ENCODE assay signal across 22 cellular contexts in the genomic region with DNA sequence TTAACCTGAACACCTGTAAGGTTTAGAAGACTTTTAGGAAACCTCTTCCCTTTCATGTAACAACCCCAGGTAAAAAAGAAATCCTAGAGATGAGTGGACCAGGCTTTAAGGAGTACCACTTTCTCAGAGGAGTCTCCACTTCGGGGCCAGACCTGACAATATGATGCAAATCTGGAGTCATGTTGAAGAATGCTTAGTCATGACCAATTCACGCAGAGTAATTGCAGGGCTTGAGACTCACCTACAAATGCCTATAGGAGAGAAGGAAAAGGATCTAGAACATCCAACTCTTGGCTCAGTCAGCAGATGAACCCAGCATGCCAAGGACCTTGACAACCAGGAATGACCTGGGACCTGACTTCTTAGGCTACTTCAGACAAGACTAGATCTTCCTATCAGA. TPM values are rescaled to one million over a fixed set of nuclear protein-coding genes. Genes with fewer than 3 reads are reported as not detected.
DNase-seq lines count a peak whose midpoint lies in the region; ATAC-seq, FAIRE-seq and TF ChIP-seq lines count a peak whose summit lies in the region.
"Had no signal": no experiment of that assay in that cellular context is flagged by ENCODE, and none has a peak within 500 bp of the region (broad histone marks: within the 10 kb centered on the region; RNA-seq: fewer than 3 reads in every experiment).

No MANE protein-coding gene starts in this region.

- H3K4me1 Mint-ChIP-seq in T-helper 1 cell treated with Interleukin-12 subunit alpha and Interleukin-12 subunit beta and Interleukin-4 antibody, amounts not matched to agents 30 μg/mL and 1 μg/mL, for 36 hours (ENCODE audit: low read depth), result peaks cover 32% of the 10 kb centered on the region
- peaks cover 22% of the 10 kb centered on the region for H3K4me1 Mint-ChIP-seq in stimulated activated naive CD8-positive, alpha-beta T cell treated with anti-CD3 and anti-CD28 coated beads, Interleukin-15, Interleukin-2, amounts not matched to agents 100 ng/mL and 50 ng/mL, for 24 hours (ENCODE audit: low read depth)
- H3K4me1 Mint-ChIP-seq in stimulated activated naive CD8-positive, alpha-beta T cell treated with anti-CD3 and anti-CD28 coated beads, Interleukin-15, amount 100 ng/mL, for 72 hours, result peaks cover 18% of the 10 kb centered on the region

- H3K4me3 ChIP-seq in K562, result no peak overlapping the region
- H3K4me3 ChIP-seq: GM23248 had no signal

- no peak overlapping the region for H3K4me2 ChIP-seq in K562 (ENCODE audit: insufficient read depth, low read length)

- H3K79me2 ChIP-seq in K562 (ENCODE audit: control insufficient read depth, insufficient read depth, low read length), result no peaks in the 10 kb centered on the region

- H3K4me1 ChIP-seq in K562 (replicated peaks in 1 of 2; ENCODE audit: control insufficient read depth in 2 of 2, insufficient read depth in 2 of 2, low read length in 2 of 2), result no peaks in the 10 kb centered on the region

- in situ Hi-C loops in K562 (cut with MboI), result no loop called here

- H2AFZ ChIP-seq in K562 (ENCODE audit: low read depth, low read length), result no peak overlapping the region
- H2AFZ ChIP-seq: GM23248 had no signal

- no peak for FAIRE-seq in K562 (lab: Jason Lieb, UNC)
- FAIRE-seq: HTR-8/SVneo had no signal

- H3K9me1 ChIP-seq in K562 (ENCODE audit: control insufficient read depth, insufficient read depth, low read length), result no peaks in the 10 kb centered on the region

- no peak for ATAC-seq in stimulated activated naive CD8-positive, alpha-beta T cell treated with anti-CD3 and anti-CD28 coated beads, Interleukin-15, amount 100 ng/mL, for 72 hours
- ATAC-seq in K562 (peak; percentile 72), GM21447 (IDR thresholded peaks at IDR 0.05; ENCODE audit: unreplicated experiment) (no peak)

- H3K9ac ChIP-seq in K562 (ENCODE audit: insufficient read depth in 1 of 2, low read depth in 2 of 2, low read length in 2 of 2), result no peak overlapping the region
- H3K9ac ChIP-seq: GM23248 had no signal

- no peak for TF ChIP-seq RAD21 in K562 (CRISPR knock-in tag; conservative IDR thresholded peaks at IDR 0.05 in 1 of 2, IDR thresholded peaks at IDR 0.05 in 1 of 2)

- TF ChIP-seq POLR2A in K562 (conservative IDR thresholded peaks at IDR 0.05), result no peak

- peaks cover 52% of the 10 kb centered on the region for H3K36me3 Mint-ChIP-seq in T-helper 1 cell treated with Interleukin-12 subunit alpha and Interleukin-12 subunit beta and Interleukin-4 antibody, amounts not matched to agents 30 μg/mL and 1 μg/mL, for 36 hours (ENCODE audit: low read depth)
- H3K36me3 Mint-ChIP-seq in stimulated activated naive CD8-positive, alpha-beta T cell treated with anti-CD3 and anti-CD28 coated beads, Interleukin-15, Interleukin-2, amounts not matched to agents 100 ng/mL and 50 ng/mL, for 24 hours (ENCODE audit: low read depth), result peaks cover 68% of the 10 kb centered on the region

- DNase-seq in T-helper 1 cell, result no peak
- no peak for DNase-seq in stimulated activated naive CD8-positive, alpha-beta T cell treated with anti-CD3 and anti-CD28 coated beads, Interleukin-15, amount 100 ng/mL, for 72 hours
- DNase-seq in K562 (ENCODE audit: extremely low read depth in 1 of 4, low spot score in 3 of 4), result no peak
- DNase-seq in Ammon's horn (ENCODE audit: low spot score), result no peak
- no peak for DNase-seq in posterior cingulate gyrus
- DNase-seq: CD8-positive, alpha-beta memory T cell; DMS79 treated with DMSO at 0.1 percent for 48 hours; GM23248; HCEC 1CT; NCI-H1436; NCI-H2029; NCI-H2171; NCI-H446 treated with DMSO at 0.1 percent for 48 hours; OCI-M1; RPMI8226 had no signal

- no peaks in the 10 kb centered on the region for H3K9me3 Mint-ChIP-seq in T-helper 1 cell treated with Interleukin-12 subunit alpha and Interleukin-12 subunit beta and Interleukin-4 antibody, amounts not matched to agents 30 μg/mL and 1 μg/mL, for 36 hours
- H3K9me3 Mint-ChIP-seq in stimulated activated naive CD8-positive, alpha-beta T cell treated with anti-CD3 and anti-CD28 coated beads, Interleukin-15, Interleukin-2, amounts not matched to agents 100 ng/mL and 50 ng/mL, for 24 hours, result no peaks in the 10 kb centered on the region
- no peaks in the 10 kb centered on the region for H3K9me3 Mint-ChIP-seq in stimulated activated naive CD8-positive, alpha-beta T cell treated with anti-CD3 and anti-CD28 coated beads, Interleukin-15, amount 100 ng/mL, for 72 hours
- H3K9me3 Mint-ChIP-seq: CD8-positive, alpha-beta memory T cell had no signal

- no peak for TF ChIP-seq CTCF in K562 (IDR thresholded peaks at IDR 0.05 in 2 of 3, conservative IDR thresholded peaks at IDR 0.05 in 1 of 3; ENCODE audit: insufficient read depth in 2 of 3, low read depth in 1 of 3, low read length in 3 of 3)

- intact Hi-C loops in K562 (cut with micrococcal nuclease), result no loop called here
- intact Hi-C loops in posterior cingulate gyrus (cut with DNase I), result no loop called here

- POLR2A ChIA-PET in K562 (lab: Yijun Ruan, JAX), result no interaction called here

- 36% methylated on average over 2 of the region's 2 CpGs for WGBS in K562 (ENCODE audit: insufficient coverage, low coverage, missing lambda C conversion rate)

- peaks cover 50% of the 10 kb centered on the region; the same call in 2 of the 3 replicates for H3K36me3 ChIP-seq in K562 (ENCODE audit: control insufficient read depth, insufficient read depth, low read length)

- no peaks in the 10 kb centered on the region for H3K9me3 ChIP-seq in K562 (replicated peaks; ENCODE audit: control insufficient read depth, insufficient read depth, low read depth, low read length)

- no peaks in the 10 kb centered on the region for H3K27me3 ChIP-seq in K562 (ENCODE audit: control insufficient read depth in 2 of 2, insufficient read depth in 2 of 2, low read length in 2 of 2)

- peak overlapping the region; percentile 9 for H3K27ac Mint-ChIP-seq in T-helper 1 cell treated with Interleukin-12 subunit alpha and Interleukin-12 subunit beta and Interleukin-4 antibody, amounts not matched to agents 30 μg/mL and 1 μg/mL, for 36 hours
- peak overlapping the region; percentile 41 for H3K27ac Mint-ChIP-seq in stimulated activated naive CD8-positive, alpha-beta T cell treated with anti-CD3 and anti-CD28 coated beads, Interleukin-15, Interleukin-2, amounts not matched to agents 100 ng/mL and 50 ng/mL, for 24 hours
- H3K27ac Mint-ChIP-seq in stimulated activated naive CD8-positive, alpha-beta T cell treated with anti-CD3 and anti-CD28 coated beads, Interleukin-15, amount 100 ng/mL, for 72 hours, result no peak overlapping the region

- BruUV-seq in K562 (replicated peaks; lab: Mats Ljungman, UMichigan), result no TSS peak

- H4K20me1 ChIP-seq in K562 (replicated peaks; ENCODE audit: control insufficient read depth, insufficient read depth, low read length), result no peaks in the 10 kb centered on the region

- TF ChIP-seq EP300 in K562 (IDR thresholded peaks at IDR 0.05; ENCODE audit: low read length), result no peak

- no peak overlapping the region for H3K4me3 Mint-ChIP-seq in T-helper 1 cell treated with Interleukin-12 subunit alpha and Interleukin-12 subunit beta and Interleukin-4 antibody, amounts not matched to agents 30 μg/mL and 1 μg/mL, for 36 hours
- H3K4me3 Mint-ChIP-seq in stimulated activated naive CD8-positive, alpha-beta T cell treated with anti-CD3 and anti-CD28 coated beads, Interleukin-15, Interleukin-2, amounts not matched to agents 100 ng/mL and 50 ng/mL, for 24 hours, result no peak overlapping the region
- no peak overlapping the region for H3K4me3 Mint-ChIP-seq in stimulated activated naive CD8-positive, alpha-beta T cell treated with anti-CD3 and anti-CD28 coated beads, Interleukin-15, amount 100 ng/mL, for 72 hours
- H3K4me3 Mint-ChIP-seq: CD8-positive, alpha-beta memory T cell had no signal

- CTCF ChIA-PET in K562 (lab: Yijun Ruan, JAX; ENCODE audit: low intra/inter-chr PET ratio), result no interaction called here

- no peak overlapping the region; the same call in 2 of the 3 replicates for H3K27ac ChIP-seq in K562 (ENCODE audit: extremely low read depth, low read depth, low read length)
- H3K27ac ChIP-seq: 22Rv1, GM23248, HL-60 had no signal

- no peaks in the 10 kb centered on the region for H3K27me3 Mint-ChIP-seq in T-helper 1 cell treated with Interleukin-12 subunit alpha and Interleukin-12 subunit beta and Interleukin-4 antibody, amounts not matched to agents 30 μg/mL and 1 μg/mL, for 36 hours (ENCODE audit: low read depth)
- no peaks in the 10 kb centered on the region for H3K27me3 Mint-ChIP-seq in stimulated activated naive CD8-positive, alpha-beta T cell treated with anti-CD3 and anti-CD28 coated beads, Interleukin-15, Interleukin-2, amounts not matched to agents 100 ng/mL and 50 ng/mL, for 24 hours
- H3K27me3 Mint-ChIP-seq in stimulated activated naive CD8-positive, alpha-beta T cell treated with anti-CD3 and anti-CD28 coated beads, Interleukin-15, amount 100 ng/mL, for 72 hours, result no peaks in the 10 kb centered on the region

RNA-seq across cellular contexts. Expression of a gene that starts 54.4 kb away (rescaled TPM):
- 0.58 and 0.69 TPM in 2 replicates for total RNA-seq in K562 (2011; cell fraction: chromatin; rRNA removed; ENCODE audit: low replicate concordance)
- 0.39 and 1.2 TPM in 2 replicates for total RNA-seq in K562 (2011; cell fraction: nucleolus; rRNA removed)
- total RNA-seq in K562 (2011; cell fraction: nucleoplasm; rRNA removed), result 0.31 and 0.37 TPM in 2 replicates
- 0.12 and 0.18 TPM in 2 replicates for total RNA-seq in K562 (2014; rRNA removed)
- total RNA-seq in K562 (2014; rRNA removed; fragmentation: Illumina TruSeq; extraction: Trizol), result 0.26 and 0.44 TPM in 2 replicates
- 0.36 and 0.45 TPM in 2 replicates for total RNA-seq in K562 (2015; rRNA removed; fragmentation: Illumina TruSeq; extraction: Trizol)
- total RNA-seq in K562 (2021), result 0.55 and 0.89 TPM in 2 replicates
- polyA plus RNA-seq in K562 (2011; rRNA removed), result 0.62 and 0.78 TPM in 2 replicates
- polyA plus RNA-seq in K562 (2011; cell fraction: cytosol; rRNA removed), result 0.50 and 0.61 TPM in 2 replicates
- polyA plus RNA-seq in K562 (2011; cell fraction: nucleus; rRNA removed), result 0.44 and 0.60 TPM in 2 replicates
- polyA plus RNA-seq in K562 (2012), result 0.12 and 0.18 TPM in 2 replicates
- 0.11 and 0.22 TPM in 2 replicates for polyA plus RNA-seq in K562 (2014; fragmentation: Illumina TruSeq; extraction: Trizol)
- polyA plus RNA-seq in K562 (2014; fragmentation: Nextera tagmentation; extraction: Ambion mirVana), result under 1 TPM; 0.11 to 0.34 TPM
- 0.01 and 0.17 TPM in 2 replicates for polyA plus RNA-seq in K562 (2014; rRNA removed)
- 1.2 and 1.5 TPM in 2 replicates for polyA minus RNA-seq in K562 (2011; rRNA and poly(A)+ RNA removed)
- polyA minus RNA-seq in K562 (2011; cell fraction: cytosol; rRNA and poly(A)+ RNA removed), result 0.95 and 1.4 TPM in 2 replicates
- 0.54 and 0.56 TPM in 2 replicates for polyA minus RNA-seq in K562 (2011; cell fraction: nucleus; rRNA and poly(A)+ RNA removed)
- total RNA-seq: G401 had no signal

Comparison
In these comparisons a context has a peak if more than half of its experiments do, and no peak if none do; other contexts are left out.
1. H3K27ac Mint-ChIP-seq: peak in T-helper 1 cell treated with Interleukin-12 subunit alpha and Interleukin-12 subunit beta and Interleukin-4 antibody, amounts not matched to agents 30 μg/mL and 1 μg/mL, for 36 hours (single experiment) and stimulated activated naive CD8-positive, alpha-beta T cell treated with anti-CD3 and anti-CD28 coated beads, Interleukin-15, Interleukin-2, amounts not matched to agents 100 ng/mL and 50 ng/mL, for 24 hours (single experiment); none in stimulated activated naive CD8-positive, alpha-beta T cell treated with anti-CD3 and anti-CD28 coated beads, Interleukin-15, amount 100 ng/mL, for 72 hours (0 of 2).